ENCODE assay signal across 9 cellular contexts in the genomic region with DNA sequence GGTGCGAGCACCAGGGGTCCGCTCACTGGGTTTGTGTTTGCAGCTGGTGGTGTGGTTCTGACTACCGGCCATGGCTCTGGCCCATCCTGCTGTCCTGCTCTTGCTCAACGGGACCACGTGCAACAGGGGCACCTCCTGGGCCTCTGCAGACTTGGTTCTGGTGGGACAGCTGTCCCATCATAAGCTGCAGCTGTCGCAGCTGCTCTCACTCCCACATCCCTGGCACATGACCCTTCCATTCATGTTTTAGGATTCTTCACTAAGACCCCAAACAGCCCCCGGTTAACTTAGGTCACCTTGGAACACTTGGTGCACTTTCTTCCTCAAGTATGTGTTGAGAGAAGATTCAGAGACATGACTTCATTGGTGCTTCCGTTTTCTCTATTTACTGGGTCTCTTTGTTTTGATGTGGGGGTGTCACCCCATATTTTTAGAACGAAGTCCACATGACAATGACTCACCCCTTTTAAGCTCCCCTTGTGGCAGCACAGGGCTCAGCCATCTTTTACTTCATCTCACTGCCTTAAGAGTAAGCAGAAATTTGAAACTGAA.
DNase-seq lines count a peak whose midpoint lies in the region; ATAC-seq lines count a peak whose summit lies in the region.
"Had no signal": no experiment of that assay in that cellular context is flagged by ENCODE, and none has a peak within 500 bp of the region (broad histone marks: within the 10 kb centered on the region; RNA-seq: fewer than 3 reads in every experiment).

No MANE protein-coding gene starts in this region.

- DNase-seq in activated naive CD8-positive, alpha-beta T cell treated with anti-CD3 and anti-CD28 coated beads, Interleukin-2, amount 50 U/mL, for 24 hours = no peak
- DNase-seq in pons (ENCODE audit: low spot score) (peak; percentile 63), ecto neural progenitor cell (ENCODE audit: low spot score) (no peak), NK-92 (lab: John Stamatoyannopoulos, UW; ENCODE audit: unreplicated experiment) (no peak), hepatic stellate cell (ENCODE audit: low spot score) (no peak)
- no peak for DNase-seq in activated T-cell treated with anti-CD3 and anti-CD28 coated beads, Interleukin-2, amount 50 U/mL, for 1 hour

- peak overlapping the region; percentile 17 for H3K27ac Mint-ChIP-seq in activated naive CD8-positive, alpha-beta T cell treated with anti-CD3 and anti-CD28 coated beads, Interleukin-2, amount 50 U/mL, for 24 hours

- no peaks in the 10 kb centered on the region for H3K9me3 Mint-ChIP-seq in activated naive CD8-positive, alpha-beta T cell treated with anti-CD3 and anti-CD28 coated beads, Interleukin-2, amount 50 U/mL, for 24 hours

- no peak overlapping the region for H3K4me3 Mint-ChIP-seq in activated naive CD8-positive, alpha-beta T cell treated with anti-CD3 and anti-CD28 coated beads, Interleukin-2, amount 50 U/mL, for 24 hours

- peaks cover 6% of the 10 kb centered on the region for H3K4me1 Mint-ChIP-seq in activated naive CD8-positive, alpha-beta T cell treated with anti-CD3 and anti-CD28 coated beads, Interleukin-2, amount 50 U/mL, for 24 hours

- no peaks in the 10 kb centered on the region for H3K36me3 Mint-ChIP-seq in activated naive CD8-positive, alpha-beta T cell treated with anti-CD3 and anti-CD28 coated beads, Interleukin-2, amount 50 U/mL, for 24 hours (ENCODE audit: low read depth)

- peaks cover 10% of the 10 kb centered on the region for H3K27me3 Mint-ChIP-seq in activated naive CD8-positive, alpha-beta T cell treated with anti-CD3 and anti-CD28 coated beads, Interleukin-2, amount 50 U/mL, for 24 hours

- ATAC-seq in GM18867 (IDR thresholded peaks at IDR 0.05; ENCODE audit: unreplicated experiment) (peak; percentile 78), HG03066 (IDR thresholded peaks at IDR 0.05; ENCODE audit: low read depth, unreplicated experiment) (peak; percentile 77)
- ATAC-seq in activated naive CD8-positive, alpha-beta T cell treated with anti-CD3 and anti-CD28 coated beads, Interleukin-2, amount 50 U/mL, for 24 hours = no peak
- ATAC-seq: Panc1 had no signal
